ENCODE assay signal across 15 cellular contexts in the genomic region with DNA sequence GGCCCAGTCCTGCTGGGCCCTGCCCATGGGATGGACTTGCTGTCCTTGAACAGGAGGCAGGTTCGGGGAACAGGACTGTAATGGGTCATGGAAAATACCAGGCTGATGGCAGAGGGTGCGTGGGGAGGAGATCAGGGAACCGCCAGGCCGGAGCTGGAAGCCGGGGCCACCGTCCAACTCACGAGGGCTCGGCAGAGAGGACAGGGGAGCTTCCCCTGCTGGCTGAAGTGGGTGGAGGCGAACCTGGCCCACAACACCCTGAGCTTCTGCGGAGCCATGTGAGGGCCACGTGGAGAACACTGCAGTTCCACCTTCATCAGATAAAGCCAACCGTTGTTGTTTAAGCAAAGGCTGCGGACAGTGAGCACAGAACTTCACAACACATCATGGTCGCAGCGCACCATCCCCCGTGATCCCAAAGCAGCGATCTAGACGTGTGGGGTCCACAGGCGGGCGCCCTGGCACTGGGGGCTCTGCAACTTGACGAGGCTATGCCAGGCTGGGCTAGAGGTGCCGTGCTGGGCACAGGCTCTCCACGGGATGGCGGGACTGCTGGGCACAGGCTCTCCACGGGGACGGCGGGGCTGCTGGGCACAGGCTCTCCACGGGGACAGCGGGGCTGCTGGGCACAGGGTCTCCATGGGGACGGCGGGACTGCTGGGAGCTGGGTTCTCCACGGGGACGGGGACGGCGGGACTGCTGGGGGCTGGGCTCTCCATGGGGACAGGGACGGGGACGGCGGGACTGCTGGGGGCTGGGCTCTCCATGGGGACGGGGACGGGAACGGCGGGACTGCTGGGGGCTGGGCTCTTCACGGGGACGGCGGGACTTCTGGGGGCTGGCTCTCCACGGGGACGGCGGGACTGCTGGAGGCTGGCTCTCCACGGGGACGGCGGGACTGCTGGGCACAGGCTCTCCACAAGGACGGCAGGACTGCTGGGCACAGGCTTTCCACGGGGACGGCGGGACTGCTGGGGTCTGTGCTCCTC.
DNase-seq lines count a peak whose midpoint lies in the region; ATAC-seq and TF ChIP-seq lines count a peak whose summit lies in the region.
"Had no signal": no experiment of that assay in that cellular context is flagged by ENCODE, and none has a peak within 500 bp of the region (broad histone marks: within the 10 kb centered on the region; RNA-seq: fewer than 3 reads in every experiment).

No MANE protein-coding gene starts in this region.

- no peak overlapping the region for H3K4me2 ChIP-seq in neuronal stem cell (ENCODE audit: insufficient read depth, low read length, poor library complexity, severe bottlenecking)
- H3K4me2 ChIP-seq: BLaER1 treated with 17β-estradiol and CSF1 and Interleukin-3, amounts not matched to agents 10 nM and 100 nM had no signal

- H3K4ac ChIP-seq in neuronal stem cell (ENCODE audit: low read length), result no peak overlapping the region

- DNase-seq in Right ventricle myocardium superior, result peak; percentile 20
- no peak for DNase-seq in left cardiac atrium
- peak; percentile 92 for DNase-seq in chondrocyte (ENCODE audit: low spot score)
- no peak for DNase-seq in neuronal stem cell (ENCODE audit: low spot score)
- DNase-seq in left lobe of liver (ENCODE audit: low spot score), result no peak
- no peak for DNase-seq in NCI-H1092 treated with DMSO at 0.1 percent for 48 hours (lab: John Stamatoyannopoulos, UW)
- DNase-seq in activated T-cell treated with anti-CD3 and anti-CD28 coated beads, Interleukin-2, amount 50 U/mL, for 48 hours, result no peak
- DNase-seq: ACHN; CD4-positive, CD25-positive, alpha-beta regulatory T cell; DMS53; GF-D8; GM23248; H7 had no signal

- H3K36me3 ChIP-seq in neuronal stem cell (replicated peaks in 1 of 2; ENCODE audit: control insufficient read depth in 2 of 2, insufficient read depth in 2 of 2, low read length in 2 of 2), result no peaks in the 10 kb centered on the region
- H3K36me3 ChIP-seq: BLaER1 treated with 17β-estradiol and CSF1 and Interleukin-3, amounts not matched to agents 10 nM and 100 nM had no signal

- H3K4me3 ChIP-seq in neuronal stem cell (ENCODE audit: low read length in 2 of 2), result no peak overlapping the region
- H3K4me3 ChIP-seq: BLaER1 treated with 17β-estradiol and CSF1 and Interleukin-3, amounts not matched to agents 10 nM and 100 nM; GM23248 had no signal

- H3K9me3 ChIP-seq in neuronal stem cell (replicated peaks in 1 of 2; ENCODE audit: control insufficient read depth in 2 of 2, insufficient read depth in 1 of 2, low read depth in 1 of 2, low read length in 2 of 2), result peaks cover 18 to 32% of the 10 kb centered on the region in 2 donors

- no peak overlapping the region for H3K27ac ChIP-seq in neuronal stem cell (replicated peaks; ENCODE audit: low read length)
- H3K27ac ChIP-seq: BLaER1 treated with 17β-estradiol and CSF1 and Interleukin-3, amounts not matched to agents 10 nM and 100 nM; GM23248; HL-60 had no signal

- H2BK12ac ChIP-seq in neuronal stem cell (ENCODE audit: low read length), result peak overlapping the region; percentile 86

- no peak for TF ChIP-seq CTCF in chondrocyte (IDR thresholded peaks at IDR 0.05)

- H3K9ac ChIP-seq in neuronal stem cell (ENCODE audit: low read depth, low read length, poor library complexity), result no peak overlapping the region
- H3K9ac ChIP-seq: BLaER1 treated with 17β-estradiol and CSF1 and Interleukin-3, amounts not matched to agents 10 nM and 100 nM; GM23248 had no signal

- H3K9me3 Mint-ChIP-seq in chondrocyte (ENCODE audit: low read depth), result peaks cover 8% of the 10 kb centered on the region

- H3K4me1 ChIP-seq in neuronal stem cell (ENCODE audit: control insufficient read depth in 2 of 2, insufficient read depth in 1 of 2, low read depth in 1 of 2, low read length in 2 of 2), result peaks cover 14 to 25% of the 10 kb centered on the region in 2 donors
- H3K4me1 ChIP-seq: BLaER1 treated with 17β-estradiol and CSF1 and Interleukin-3, amounts not matched to agents 10 nM and 100 nM had no signal

- no peak overlapping the region for H2AFZ ChIP-seq in neuronal stem cell (ENCODE audit: low read length)
- H2AFZ ChIP-seq: GM23248 had no signal

- peaks cover 11% of the 10 kb centered on the region for H3K4me1 Mint-ChIP-seq in chondrocyte (ENCODE audit: low read depth)
- H3K4me1 Mint-ChIP-seq: CD4-positive, CD25-positive, alpha-beta regulatory T cell had no signal

- H3K23ac ChIP-seq in neuronal stem cell (ENCODE audit: low read depth, low read length, poor library complexity), result peak overlapping the region; percentile 19

- ATAC-seq in Right ventricle myocardium superior (ENCODE audit: poor library complexity) (no peak), left cardiac atrium (no peak), left lobe of liver (no peak)

- no peaks in the 10 kb centered on the region for H3K27me3 Mint-ChIP-seq in chondrocyte (ENCODE audit: low read depth)
- H3K27me3 Mint-ChIP-seq: CD4-positive, CD25-positive, alpha-beta regulatory T cell had no signal

- H4K8ac ChIP-seq in neuronal stem cell (ENCODE audit: low read depth, low read length), result no peak overlapping the region

- H3K18ac ChIP-seq in neuronal stem cell (ENCODE audit: low read length), result peak overlapping the region; percentile 44

- peaks cover 2% of the 10 kb centered on the region for H3K36me3 Mint-ChIP-seq in chondrocyte (ENCODE audit: low read depth)

- H4K91ac ChIP-seq in neuronal stem cell (ENCODE audit: low read depth, low read length, poor library complexity), result peak overlapping the region; percentile 67

- no peak overlapping the region for H2BK5ac ChIP-seq in neuronal stem cell (ENCODE audit: low read length)

- H2AK5ac ChIP-seq in neuronal stem cell (ENCODE audit: low read depth, low read length), result peak overlapping the region; percentile 92

- H3K27me3 ChIP-seq in neuronal stem cell (ENCODE audit: control insufficient read depth in 3 of 3, insufficient read depth in 3 of 3, low read depth in 1 of 3, low read length in 3 of 3), result no peaks in the 10 kb centered on the region
- H3K27me3 ChIP-seq: BLaER1 treated with 17β-estradiol and CSF1 and Interleukin-3, amounts not matched to agents 10 nM and 100 nM had no signal

- H3K79me1 ChIP-seq in neuronal stem cell (ENCODE audit: low read depth, low read length), result no peaks in the 10 kb centered on the region

- H2BK15ac ChIP-seq in neuronal stem cell (ENCODE audit: low read length), result peak overlapping the region; percentile 30

- H3K14ac ChIP-seq in neuronal stem cell (ENCODE audit: low read length), result peak overlapping the region; percentile 43

- no peak overlapping the region for H3K4me3 Mint-ChIP-seq in chondrocyte (ENCODE audit: unreplicated experiment)
- H3K4me3 Mint-ChIP-seq: CD4-positive, CD25-positive, alpha-beta regulatory T cell had no signal

- intact Hi-C loops in Right ventricle myocardium superior (cut with DNase I) (no loop called here), left cardiac atrium (cut with DNase I) (no loop called here)

- WGBS in neuronal stem cell (ENCODE audit: extremely low coverage in 2 of 2, insufficient read length in 2 of 2, insufficient replicate concordance in 1 of 2), 2 donors, result no CpG with 5 or more reads among the region's 55 CpGs

- H3K27ac Mint-ChIP-seq in chondrocyte (ENCODE audit: unreplicated experiment), result no peak overlapping the region
- H3K27ac Mint-ChIP-seq: CD4-positive, CD25-positive, alpha-beta regulatory T cell had no signal

- H2BK120ac ChIP-seq in neuronal stem cell (ENCODE audit: low read depth, low read length), result no peak overlapping the region

Comparison
In these comparisons a context has a peak if more than half of its experiments do, and no peak if none do; other contexts are left out.
1. DNase-seq: peak in Right ventricle myocardium superior (single experiment) and chondrocyte (single experiment); none in left cardiac atrium (single experiment), neuronal stem cell (single experiment), left lobe of liver (single experiment), NCI-H1092 treated with DMSO at 0.1 percent for 48 hours (single experiment) and activated T-cell treated with anti-CD3 and anti-CD28 coated beads, Interleukin-2, amount 50 U/mL, for 48 hours (0 of 2).